7 cellular contexts compared by ENCODE assay signal in genomic region chr9:113221800-113222481, GRCh38. TPM values are rescaled to one million over a fixed set of nuclear protein-coding genes. Genes with fewer than 3 reads are reported as not detected.
A peak's percentile ranks its signal among the peaks of the same experiment; 100 is the strongest.
DNase-seq lines count a peak whose midpoint lies in the region; ATAC-seq and TF ChIP-seq lines count a peak whose summit lies in the region.

No MANE protein-coding gene starts in this region.

- no peak overlapping the region for H3K27ac Mint-ChIP-seq in nephron progenitor cell

- H3K36me3 Mint-ChIP-seq in nephron progenitor cell (ENCODE audit: low read depth): no peaks in the 10 kb centered on the region

- no peaks in the 10 kb centered on the region for H3K27me3 Mint-ChIP-seq in nephron progenitor cell (ENCODE audit: low read depth, poor library complexity)

- ATAC-seq in HG03457 (IDR thresholded peaks at IDR 0.05; ENCODE audit: unreplicated experiment): no peak

- H3K4me3 ChIP-seq in HFF-Myc (replicated peaks; ENCODE audit: low read depth, low read length) (peak overlapping the region; percentile 69), epithelial cell of esophagus (ENCODE audit: low read length) (peak overlapping the region; percentile 97)

- H3K4me1 Mint-ChIP-seq in nephron progenitor cell: peaks cover 37% of the 10 kb centered on the region

- peak overlapping the region; percentile 99 for H3K4me3 Mint-ChIP-seq in nephron progenitor cell

- TF ChIP-seq CTCF in HFF-Myc (IDR thresholded peaks at IDR 0.05; ENCODE audit: low read depth, low read length, missing control alignments) (no peak), epithelial cell of esophagus (IDR thresholded peaks at IDR 0.05; ENCODE audit: insufficient read depth, low read depth, low read length, missing control alignments) (no peak), nephron progenitor cell (IDR thresholded peaks at IDR 0.05) (no peak)

- DNase-seq in HFF-Myc (ENCODE audit: extremely low read depth, low read depth) (no peak), SK-N-DZ (ENCODE audit: low spot score) (peak; percentile 17), epithelial cell of esophagus (ENCODE audit: low read depth) (peak; percentile 12), nephron progenitor cell (peak; percentile 5), hepatic stellate cell (ENCODE audit: low spot score) (no peak)
- no peak for DNase-seq in activated CD8-positive, alpha-beta memory T cell treated with anti-CD3 and anti-CD28 coated beads, Interleukin-2, amount 50 U/mL, for 48 hours

- H3K9me3 Mint-ChIP-seq in nephron progenitor cell: no peaks in the 10 kb centered on the region

RNA-seq across cellular contexts. Expression of gene SLC31A1, which starts 0.6 kb away (rescaled TPM):
- polyA plus RNA-seq in SK-N-DZ (2014; cell fraction: cytosol; rRNA removed): 11.5 and 13.6 TPM in 2 replicates
- 2.3 and 2.4 TPM in 2 replicates for polyA plus RNA-seq in SK-N-DZ (2014; cell fraction: nucleus; rRNA removed)

RNA-seq across cellular contexts. Expression of gene FKBP15, which starts 0.9 kb away (rescaled TPM):
- 8.2 and 9.9 TPM in 2 replicates for polyA plus RNA-seq in SK-N-DZ (2014; cell fraction: cytosol; rRNA removed)
- 20.3 and 29.3 TPM in 2 replicates for polyA plus RNA-seq in SK-N-DZ (2014; cell fraction: nucleus; rRNA removed)

RNA-seq across cellular contexts. Expression of gene CDC26, which starts 53.4 kb away (rescaled TPM):
- polyA plus RNA-seq in SK-N-DZ (2014; cell fraction: cytosol; rRNA removed): 35.6 and 42.6 TPM in 2 replicates
- 26.0 and 28.1 TPM in 2 replicates for polyA plus RNA-seq in SK-N-DZ (2014; cell fraction: nucleus; rRNA removed)

RNA-seq across cellular contexts. Expression of gene PRPF4, which starts 53.5 kb away (rescaled TPM):
- 44.0 and 45.5 TPM in 2 replicates for polyA plus RNA-seq in SK-N-DZ (2014; cell fraction: cytosol; rRNA removed)
- 20.9 and 21.4 TPM in 2 replicates for polyA plus RNA-seq in SK-N-DZ (2014; cell fraction: nucleus; rRNA removed)

Comparison
In these comparisons a context has a peak if more than half of its experiments do, and no peak if none do; other contexts are left out.
1. DNase-seq: peak in SK-N-DZ (single experiment), epithelial cell of esophagus (single experiment) and nephron progenitor cell (single experiment); none in HFF-Myc (single experiment), hepatic stellate cell (single experiment) and activated CD8-positive, alpha-beta memory T cell treated with anti-CD3 and anti-CD28 coated beads, Interleukin-2, amount 50 U/mL, for 48 hours (single experiment).